Comparison of ENCODE assay signal across 8 cellular contexts in the genomic region with DNA sequence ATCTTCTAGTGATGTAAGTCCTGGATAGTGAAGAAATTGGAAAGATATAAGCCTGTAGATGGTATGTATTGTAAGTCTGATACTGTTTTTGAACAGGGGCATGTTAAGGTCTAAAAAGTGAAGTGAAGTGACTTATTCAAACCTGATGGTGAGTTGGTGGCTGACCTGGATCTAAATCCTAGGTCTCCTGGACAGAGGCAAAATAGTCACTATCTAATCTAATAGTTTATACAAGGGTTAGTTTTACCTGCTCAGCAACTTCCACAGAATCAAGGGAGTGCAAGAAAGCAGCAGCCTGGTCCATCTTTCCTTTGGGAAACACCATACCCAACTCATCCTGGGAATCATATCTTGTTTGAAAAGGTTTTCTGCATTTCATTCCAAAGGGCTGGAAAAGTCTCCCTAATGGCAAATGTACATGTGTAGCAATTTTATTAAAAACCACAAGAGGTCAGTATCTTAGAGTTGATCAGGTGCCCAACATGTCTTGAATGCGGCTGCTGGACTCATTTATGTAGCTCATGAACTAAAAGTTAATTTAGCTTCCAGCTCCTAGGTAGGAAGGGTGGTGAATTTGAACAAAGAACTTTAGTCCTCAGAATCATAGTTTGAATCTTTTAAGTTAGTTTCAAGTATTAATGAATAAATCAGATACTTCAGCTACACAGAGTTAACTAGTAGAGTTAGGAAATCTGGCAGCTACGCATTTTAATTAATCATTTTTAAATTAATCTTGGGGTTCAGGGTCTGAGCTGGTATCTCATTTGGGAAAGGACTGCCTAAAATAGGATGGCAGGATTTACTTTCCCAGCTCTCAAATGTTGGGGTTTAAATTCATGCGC. TPM values are rescaled to one million over a fixed set of nuclear protein-coding genes. Genes with fewer than 3 reads are reported as not detected.
DNase-seq lines count a peak whose midpoint lies in the region; ATAC-seq and TF ChIP-seq lines count a peak whose summit lies in the region.

No MANE protein-coding gene starts in this region.

- no peak overlapping the region for H3K27ac Mint-ChIP-seq in Caco-2 (ENCODE audit: unreplicated experiment)

- H3K4me1 ChIP-seq in Caco-2: peaks cover 27% of the 10 kb centered on the region

- POLR2A ChIA-PET in Caco-2 (lab: Charles Lee): no interaction called here

- peaks cover 44% of the 10 kb centered on the region for H3K4me1 Mint-ChIP-seq in Caco-2 (ENCODE audit: low read depth, unreplicated experiment)

- no peaks in the 10 kb centered on the region for H3K27me3 Mint-ChIP-seq in Caco-2 (ENCODE audit: insufficient read depth, unreplicated experiment)

- H3K27me3 ChIP-seq in Caco-2 (replicated peaks; ENCODE audit: control insufficient read depth, insufficient read depth, low read length): no peaks in the 10 kb centered on the region

- BruUV-seq in Caco-2 (replicated peaks; lab: Mats Ljungman, UMichigan): no TSS peak

- TF ChIP-seq CTCF in Caco-2 (IDR thresholded peaks at IDR 0.05; ENCODE audit: insufficient read depth in 1 of 2, low read depth in 1 of 2, low read length in 1 of 2, severe bottlenecking in 1 of 2, unreplicated experiment in 1 of 2) (peak; percentile 50 to 61), fibroblast of the aortic adventitia (IDR thresholded peaks at IDR 0.05; ENCODE audit: insufficient read depth, low read length) (peak; percentile 65)

- peaks cover 92% of the 10 kb centered on the region for H3K36me3 Mint-ChIP-seq in Caco-2 (ENCODE audit: insufficient read depth, unreplicated experiment)

- CTCF ChIA-PET in Caco-2 (lab: Charles Lee): interaction anchor here (0.6 to 1.6 kb wide), 9 partner anchors 17 to 130 kb away, joined by 3 to 30 read pairs (median 3); a partner anchor contains a TSS

- intact Hi-C loops in Caco-2 (cut with micrococcal nuclease; ENCODE audit: unreplicated experiment): loop anchor here (1.0 kb wide), 4 partner anchors 63 to 220 kb away; a partner anchor contains a TSS

- H3K36me3 ChIP-seq in Caco-2 (ENCODE audit: control insufficient read depth, insufficient read depth, low read length): 0 out of 2 replicates have a peak, but pooled peaks cover 1% of the 10 kb centered on the region

- peak; percentile 34 for ATAC-seq in HG03108 (IDR thresholded peaks at IDR 0.05; ENCODE audit: unreplicated experiment)
- no peak for ATAC-seq in GM19397 (IDR thresholded peaks at IDR 0.05; ENCODE audit: unreplicated experiment)
- ATAC-seq in GM21528 (IDR thresholded peaks at IDR 0.05; ENCODE audit: low FRiP score, unreplicated experiment): no peak

- no peaks in the 10 kb centered on the region for H3K9me3 Mint-ChIP-seq in Caco-2 (ENCODE audit: unreplicated experiment)

- no peak overlapping the region for H3K4me3 ChIP-seq in Caco-2 (ENCODE audit: low read depth, low read length)
- H3K4me3 ChIP-seq in fibroblast of the aortic adventitia (ENCODE audit: low read depth, low read length): no peak overlapping the region

- DNase-seq in Caco-2 (peak in 1 of 2 experiments; percentile 24), SHP77 treated with DMSO at 0.1 percent for 48 hours (lab: John Stamatoyannopoulos, UW) (peak; percentile 43), fibroblast of the aortic adventitia (ENCODE audit: low read depth) (peak; percentile 79), renal cortical epithelial cell (ENCODE audit: low read depth) (peak; percentile 66), SKM-1 treated with dmso at 0.1 percent for 144 hours (lab: John Stamatoyannopoulos, UW; ENCODE audit: unreplicated experiment) (no peak)

- H3K9me3 ChIP-seq in Caco-2: peaks cover 4% of the 10 kb centered on the region; the same call in 1 of the 2 replicates

- no peak overlapping the region for H3K4me3 Mint-ChIP-seq in Caco-2 (ENCODE audit: unreplicated experiment)

RNA-seq across cellular contexts. Expression of a gene that starts 26.0 kb away (rescaled TPM):
- 192 and 230 TPM in 2 replicates for total RNA-seq in Caco-2 (2022)
- 31.5 and 36.3 TPM in 2 replicates for total RNA-seq in fibroblast of the aortic adventitia (ENCODE audit: low replicate concordance)
- 15.1 and 22.7 TPM in 2 replicates for total RNA-seq in renal cortical epithelial cell

RNA-seq across cellular contexts. Expression of a gene that starts 26.2 kb away (rescaled TPM):
- total RNA-seq in Caco-2 (2022): 11.5 and 15.2 TPM in 2 replicates
- total RNA-seq in fibroblast of the aortic adventitia (ENCODE audit: low replicate concordance): 17.6 and 22.1 TPM in 2 replicates
- total RNA-seq in renal cortical epithelial cell: 18.7 and 19.3 TPM in 2 replicates
